Comparison of ENCODE assay signal across 14 cellular contexts in the genomic region with DNA sequence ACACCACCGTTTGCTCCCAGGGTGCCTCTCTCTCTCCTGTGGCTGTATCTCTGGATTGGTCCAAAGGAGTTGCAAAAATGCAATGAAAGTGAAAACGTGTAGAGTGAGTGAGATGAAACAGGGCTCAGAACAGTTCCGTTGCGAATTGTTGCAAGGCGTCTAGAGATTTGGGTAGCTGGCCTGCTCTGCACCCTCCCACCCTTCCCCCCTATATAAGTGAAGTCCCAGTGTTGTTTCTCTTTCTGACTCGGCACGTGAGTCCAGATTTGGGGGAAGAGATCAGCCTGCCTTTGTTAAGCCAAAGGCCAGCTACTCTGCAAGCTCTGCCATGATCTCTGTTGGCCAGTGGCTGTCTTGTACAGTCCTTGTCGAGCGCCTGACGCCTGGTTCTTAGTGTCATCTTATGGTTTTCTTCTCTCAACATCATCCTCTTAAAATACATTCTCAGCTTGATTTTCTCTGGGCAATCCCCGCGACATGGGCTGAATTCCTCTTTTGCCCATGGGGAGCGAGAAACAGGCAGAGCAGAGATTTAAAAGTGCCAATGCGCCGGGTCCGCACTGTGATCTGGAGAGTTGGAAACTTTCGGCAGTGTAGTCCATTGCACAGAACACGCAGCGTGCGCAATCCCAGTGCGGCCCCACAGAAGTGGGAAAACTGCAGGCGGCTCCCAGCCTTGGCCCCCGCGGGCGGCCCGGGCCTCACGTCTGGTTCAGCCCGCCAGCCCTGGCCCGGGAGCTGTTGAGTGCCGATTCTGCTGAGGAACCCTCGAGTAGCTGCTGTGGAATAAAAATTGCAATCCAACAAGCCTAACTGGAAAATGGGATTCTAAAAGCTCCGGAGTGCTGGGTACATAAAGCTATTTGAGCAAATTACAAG. TPM values are rescaled to one million over a fixed set of nuclear protein-coding genes. Genes with fewer than 3 reads are reported as not detected.
DNase-seq lines count a peak whose midpoint lies in the region; ATAC-seq, FAIRE-seq and TF ChIP-seq lines count a peak whose summit lies in the region.
"Had no signal": no experiment of that assay in that cellular context is flagged by ENCODE, and none has a peak within 500 bp of the region (broad histone marks: within the 10 kb centered on the region; RNA-seq: fewer than 3 reads in every experiment).

No MANE protein-coding gene starts in this region.

- FAIRE-seq in pancreas (lab: Jason Lieb, UNC): no peak

- H3K27me3 ChIP-seq in AG04450 (ENCODE audit: control insufficient read depth, insufficient read depth, low read length): no peaks in the 10 kb centered on the region
- H3K27me3 ChIP-seq in heart right ventricle: peaks cover 0 to 77% (median 0%) of the 10 kb centered on the region in 7 donors
- H3K27me3 ChIP-seq in pancreas: no peaks in the 10 kb centered on the region
- H3K27me3 ChIP-seq in BE2C: no peaks in the 10 kb centered on the region

- H3K27ac ChIP-seq in AG04450 (ENCODE audit: low read depth, low read length) (peak overlapping the region; percentile 97), SK-N-MC (peak overlapping the region; percentile 100), heart right ventricle (peak overlapping the region; percentile 40 to 95 (median 86)), pancreas (peak overlapping the region; percentile 75 to 99 (median 92))
- H3K27ac ChIP-seq: VCaP had no signal

- intact Hi-C loops in heart right ventricle (cut with DNase I): loop anchor here in 4 of 10 donors (5.0 to 10.0 kb wide), 5 partner anchors 48 to 881 kb away; no protein-coding TSS in a partner anchor
- intact Hi-C loops in pancreas (cut with DNase I): loop anchor here in 1 of 3 donors (10.0 kb wide), 1 partner anchor 131 kb away; no protein-coding TSS in a partner anchor

- no peaks in the 10 kb centered on the region; the same call in 1 of the 2 replicates for H3K9me3 ChIP-seq in AG04450 (ENCODE audit: control insufficient read depth, insufficient read depth, low read length)
- H3K9me3 ChIP-seq in SK-N-MC (ENCODE audit: low read depth, low read length): no peaks in the 10 kb centered on the region
- H3K9me3 ChIP-seq in heart right ventricle: no peaks in the 10 kb centered on the region
- no peaks in the 10 kb centered on the region for H3K9me3 ChIP-seq in pancreas
- no peaks in the 10 kb centered on the region for H3K9me3 ChIP-seq in BE2C

- H3K9ac ChIP-seq in SK-N-MC (ENCODE audit: insufficient read length): peak overlapping the region; percentile 99

- POLR2A ChIA-PET in AG04450 (lab: Yijun Ruan, JAX): interaction anchor here (0.7 to 6.2 kb wide), 5 partner anchors 8 to 143 kb away, joined by 4 to 113 read pairs (median 8); a partner anchor contains a TSS

- H3K4me1 ChIP-seq in heart right ventricle (peaks cover 0 to 46% (median 24%) of the 10 kb centered on the region in 9 donors), pancreas (peaks cover 3 to 19% (median 14%) of the 10 kb centered on the region in 3 donors), BE2C (no peaks in the 10 kb centered on the region)

- DNase-seq in AG04450 (ENCODE audit: low read depth, low spot score) (no peak), SK-N-MC (ENCODE audit: low read depth, low spot score) (no peak), heart right ventricle (peak in 1 of 2 donors; percentile 27), pancreas (peak in 4 of 6 donors; percentile 41 to 74 (median 60)), COR-L47 (lab: John Stamatoyannopoulos, UW) (no peak), DMS53 (lab: John Stamatoyannopoulos, UW) (no peak), BE2C (no peak)
- DNase-seq in activated T-cell treated with anti-CD3 and anti-CD28 coated beads, Interleukin-2, amount 50 U/mL, for 1 hour: no peak
- DNase-seq: activated naive CD8-positive, alpha-beta T cell treated with anti-CD3 and anti-CD28 coated beads, Interleukin-2, amount 10 ng/mL, durations not matched to agents 7 days and 5 days; AML-193; foreskin melanocyte; NCI-H1092 treated with DMSO at 0.1 percent for 48 hours; OCI-M1 had no signal

- WGBS in heart right ventricle, 2 donors: 44 to 60% methylated on average over 32 of the region's 32 CpGs
- 5 to 7% methylated on average over 32 of the region's 32 CpGs for WGBS in pancreas, 2 donors

- CTCF ChIA-PET in AG04450 (lab: Charles Lee): interaction anchor here (1.1 to 1.6 kb wide), 6 partner anchors 7 to 1207 kb away, joined by 3 to 8 read pairs (median 4); no protein-coding TSS in a partner anchor

- H3K36me3 ChIP-seq in SK-N-MC (ENCODE audit: insufficient read depth, low read length) (peaks cover 100% of the 10 kb centered on the region), heart right ventricle (peaks cover 0 to 24% (median 0%) of the 10 kb centered on the region in 9 donors), pancreas (no peaks in the 10 kb centered on the region), BE2C (peaks cover 8% of the 10 kb centered on the region)

- peak in 4 of 8 donors; percentile 1 to 16 (median 8) for ATAC-seq in heart right ventricle
- ATAC-seq in pancreas: peak; percentile 7 to 22 (median 14)

- TF ChIP-seq CTCF in AG04450 (IDR thresholded peaks at IDR 0.05; ENCODE audit: low read depth, low read length): no peak
- TF ChIP-seq CTCF in heart right ventricle (IDR thresholded peaks at IDR 0.05): no peak
- no peak for TF ChIP-seq CTCF in pancreas (IDR thresholded peaks at IDR 0.05)
- TF ChIP-seq CTCF in BE2C (IDR thresholded peaks at IDR 0.05; ENCODE audit: low read depth, low read length): no peak

- H3K4me3 ChIP-seq in AG04450 (ENCODE audit: low read depth, low read length): peak overlapping the region; percentile 91
- peak overlapping the region; percentile 82 for H3K4me3 ChIP-seq in SK-N-MC
- peak overlapping the region in 9 of 10 donors; percentile 2 to 84 (median 47) for H3K4me3 ChIP-seq in heart right ventricle
- H3K4me3 ChIP-seq in pancreas: peak overlapping the region; percentile 21 to 74 (median 54)
- H3K4me3 ChIP-seq in BE2C (ENCODE audit: low read depth, low read length): no peak overlapping the region

RNA-seq across cellular contexts. Expression of a gene that starts 9.3 kb away (rescaled TPM):
- polyA plus RNA-seq in AG04450 (2011; rRNA removed) (87.2 and 107 TPM in 2 replicates), heart right ventricle (10 to 100 TPM; 28.5 to 44.9 TPM), pancreas (10 to 100 TPM; 41.3 to 57.7 TPM)
- polyA minus RNA-seq in AG04450 (2011; rRNA and poly(A)+ RNA removed): 505 and 558 TPM in 2 replicates
- total RNA-seq in heart right ventricle (10 to 100 TPM; 24.8 to 63.8 (median 38.6) TPM), pancreas (100 to 1,000 TPM in 1 of 6 donors, 10 to 100 TPM in 5; 48.6 to 129 (median 60.3) TPM)
- 21.8 TPM for polyA plus RNA-seq in BE2C (2012; ENCODE audit: insufficient read depth, insufficient read length, low read depth)
- total RNA-seq: activated naive CD8-positive, alpha-beta T cell treated with anti-CD3 and anti-CD28 coated beads, Interleukin-2, amount 10 ng/mL, durations not matched to agents 7 days and 5 days had no signal

Comparison
In these comparisons a context has a peak if more than half of its experiments do, and no peak if none do; other contexts are left out.
1. DNase-seq: peak in pancreas (4 of 6); none in AG04450 (single experiment), SK-N-MC (single experiment), COR-L47 (single experiment), DMS53 (single experiment), activated T-cell treated with anti-CD3 and anti-CD28 coated beads, Interleukin-2, amount 50 U/mL, for 1 hour (single experiment) and BE2C (single experiment).
2. Peak in every context shown above with its lines, with median percentiles within 50 percentile points of each other: H3K27ac ChIP-seq.